31 cellular contexts compared by ENCODE assay signal in the genomic region with DNA sequence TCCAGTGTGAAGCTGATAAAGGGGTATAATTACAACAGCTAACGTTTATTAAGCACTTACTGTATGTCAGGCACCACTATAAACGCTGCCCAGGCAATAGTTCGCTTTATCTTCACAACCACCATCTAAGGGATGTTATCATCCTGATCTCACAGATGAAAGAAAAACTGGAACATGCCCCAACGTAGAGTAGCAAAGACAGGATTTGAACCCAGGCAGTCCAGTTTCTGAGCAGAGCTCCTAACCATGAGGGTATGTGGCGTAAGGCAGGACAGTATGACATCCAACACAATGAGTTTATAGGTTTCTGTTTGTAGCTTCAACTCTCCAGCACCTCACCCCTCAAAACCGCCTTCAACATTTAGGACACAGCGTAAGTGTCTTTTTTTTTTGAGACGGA.
"Had no signal": no experiment of that assay in that cellular context is flagged by ENCODE, and none has a peak within 500 bp of the region (broad histone marks: within the 10 kb centered on the region; RNA-seq: fewer than 3 reads in every experiment).

No MANE protein-coding gene starts in this region.

- H3K4me3 Mint-ChIP-seq: activated naive CD4-positive, alpha-beta T cell treated with anti-CD3 and anti-CD28 coated beads, Interleukin-2, amount 10 ng/mL, durations not matched to agents 7 days and 5 days; activated naive CD8-positive, alpha-beta T cell treated with anti-CD3 and anti-CD28 coated beads, Interleukin-2, amount 10 ng/mL, durations not matched to agents 7 days and 5 days; activated T-helper 1 cell treated with anti-CD3 and anti-CD28 coated beads, Interleukin-12 subunit alpha, Interleukin-12 subunit beta, Interleukin-2, Interleukin-4 antibody, amounts not matched to agents 30 ng/mL and 10 ng/mL and 1 ng/mL, durations not matched to agents 14 hours and 24 hours and 36 hours; effector memory CD8-positive, alpha-beta T cell; natural killer cell treated with Interleukin-12 subunit alpha and Interleukin-12 subunit beta and Interleukin-15 and Interleukin-18, amount 100 ng/mL, for 72 hours; stimulated activated naive CD8-positive, alpha-beta T cell treated with anti-CD3 and anti-CD28 coated beads, Interleukin-15, Interleukin-2, amounts not matched to agents 100 ng/mL and 50 ng/mL, for 24 hours had no signal

- H3K27ac ChIP-seq: ascending aorta, brain microvascular endothelial cell, left lung, lower lobe of right lung, thyroid gland, upper lobe of right lung, VCaP had no signal

- H3K36me3 ChIP-seq: ascending aorta, brain microvascular endothelial cell, left lung, lower lobe of right lung, thyroid gland, upper lobe of right lung had no signal

- H3K4me1 ChIP-seq: ascending aorta, upper lobe of right lung had no signal

- H3K36me3 Mint-ChIP-seq: activated naive CD4-positive, alpha-beta T cell treated with anti-CD3 and anti-CD28 coated beads, Interleukin-2, amount 10 ng/mL, durations not matched to agents 7 days and 5 days; activated naive CD8-positive, alpha-beta T cell treated with anti-CD3 and anti-CD28 coated beads, Interleukin-2, amount 10 ng/mL, durations not matched to agents 7 days and 5 days; natural killer cell treated with Interleukin-12 subunit alpha and Interleukin-12 subunit beta and Interleukin-15 and Interleukin-18, amount 100 ng/mL, for 72 hours had no signal

- H3K27me3 Mint-ChIP-seq: effector memory CD8-positive, alpha-beta T cell; natural killer cell treated with Interleukin-12 subunit alpha and Interleukin-12 subunit beta and Interleukin-15 and Interleukin-18, amount 100 ng/mL, for 72 hours had no signal

- FAIRE-seq: endothelial cell of umbilical vein, TTC549 had no signal

- H3K9me3 ChIP-seq: ascending aorta, gastroesophageal sphincter, left lung, lower lobe of right lung, mucosa of descending colon, thyroid gland, upper lobe of right lung had no signal

- ATAC-seq: effector memory CD8-positive, alpha-beta T cell; gastroesophageal sphincter; left lung; lower lobe of right lung; mucosa of descending colon; natural killer cell treated with Interleukin-12 subunit alpha and Interleukin-12 subunit beta and Interleukin-15 and Interleukin-18, amount 100 ng/mL, for 72 hours; right cardiac atrium; upper lobe of right lung had no signal

- H3K9me3 Mint-ChIP-seq: activated naive CD4-positive, alpha-beta T cell treated with anti-CD3 and anti-CD28 coated beads, Interleukin-2, amount 10 ng/mL, durations not matched to agents 7 days and 5 days; activated naive CD8-positive, alpha-beta T cell treated with anti-CD3 and anti-CD28 coated beads, Interleukin-2, amount 10 ng/mL, durations not matched to agents 7 days and 5 days; activated T-helper 1 cell treated with anti-CD3 and anti-CD28 coated beads, Interleukin-12 subunit alpha, Interleukin-12 subunit beta, Interleukin-2, Interleukin-4 antibody, amounts not matched to agents 30 ng/mL and 10 ng/mL and 1 ng/mL, durations not matched to agents 14 hours and 24 hours and 36 hours; effector memory CD8-positive, alpha-beta T cell; natural killer cell treated with Interleukin-12 subunit alpha and Interleukin-12 subunit beta and Interleukin-15 and Interleukin-18, amount 100 ng/mL, for 72 hours; stimulated activated naive CD8-positive, alpha-beta T cell treated with anti-CD3 and anti-CD28 coated beads, Interleukin-15, Interleukin-2, amounts not matched to agents 100 ng/mL and 50 ng/mL, for 24 hours had no signal

- H3K4me3 ChIP-seq: ascending aorta, gastroesophageal sphincter, left lung, lower lobe of right lung, mucosa of descending colon, thyroid gland, upper lobe of right lung had no signal

- H3K27ac Mint-ChIP-seq: activated naive CD4-positive, alpha-beta T cell treated with anti-CD3 and anti-CD28 coated beads, Interleukin-2, amount 10 ng/mL, durations not matched to agents 7 days and 5 days; activated naive CD8-positive, alpha-beta T cell treated with anti-CD3 and anti-CD28 coated beads, Interleukin-2, amount 10 ng/mL, durations not matched to agents 7 days and 5 days; activated T-helper 1 cell treated with anti-CD3 and anti-CD28 coated beads, Interleukin-12 subunit alpha, Interleukin-12 subunit beta, Interleukin-2, Interleukin-4 antibody, amounts not matched to agents 30 ng/mL and 10 ng/mL and 1 ng/mL, durations not matched to agents 14 hours and 24 hours and 36 hours; stimulated activated naive CD8-positive, alpha-beta T cell treated with anti-CD3 and anti-CD28 coated beads, Interleukin-15, Interleukin-2, amounts not matched to agents 100 ng/mL and 50 ng/mL, for 24 hours had no signal

- DNase-seq: activated CD4-positive, alpha-beta T cell treated with anti-CD3 and anti-CD28 coated beads for 4 hours; activated CD4-positive, alpha-beta T cell treated with anti-CD3 and anti-CD28 coated beads, Interleukin-2, amount 50 U/mL, for 4 hours; activated CD8-positive, alpha-beta memory T cell treated with anti-CD3 and anti-CD28 coated beads for 24 hours; activated CD8-positive, alpha-beta memory T cell treated with anti-CD3 and anti-CD28 coated beads, Interleukin-2, amount 50 U/mL, for 4 hours; activated effector memory CD4-positive, alpha-beta T cell treated with anti-CD3 and anti-CD28 coated beads, Interleukin-2, amount 50 U/mL, for 16 hours; activated naive CD4-positive, alpha-beta T cell treated with anti-CD3 and anti-CD28 coated beads, Interleukin-2, amount 10 ng/mL, durations not matched to agents 7 days and 5 days; activated naive CD8-positive, alpha-beta T cell treated with anti-CD3 and anti-CD28 coated beads, Interleukin-2, amount 10 ng/mL, durations not matched to agents 7 days and 5 days; activated T-cell treated with anti-CD3 and anti-CD28 coated beads, Interleukin-2, amount 50 U/mL, for 1 hour; brain microvascular endothelial cell; caudate nucleus; cortex of kidney; effector memory CD8-positive, alpha-beta T cell; lower lobe of right lung; mesendoderm; mucosa of descending colon; nucleus accumbens; right cardiac atrium; stimulated activated CD4-positive, alpha-beta T cell treated with anti-CD3 and anti-CD28 coated beads, Interleukin-4, amount 100 ng/mL, for 1 hour; substantia nigra; T-helper 9 cell; upper lobe of right lung had no signal

- H3K27me3 ChIP-seq: ascending aorta, brain microvascular endothelial cell, gastroesophageal sphincter, left lung, thyroid gland, upper lobe of right lung had no signal
